In genomic region chr19:6720369-6721112, GRCh38 we compare ENCODE assay signal across 8 cellular contexts. TPM values are rescaled to one million over a fixed set of nuclear protein-coding genes. Genes with fewer than 3 reads are reported as not detected.
A peak's percentile ranks its signal among the peaks of the same experiment; 100 is the strongest.
DNase-seq lines count a peak whose midpoint lies in the region; ATAC-seq and TF ChIP-seq lines count a peak whose summit lies in the region.

TSS of gene C3 (minus strand) at chr19:6720650. CDS start at chr19:6720589, 61 bp downstream.

- peak within 1 kb of the TSS; percentile 32 for H3K27ac Mint-ChIP-seq in activated naive CD8-positive, alpha-beta T cell treated with anti-CD3 and anti-CD28 coated beads for 36 hours

- H3K4me1 Mint-ChIP-seq in activated naive CD8-positive, alpha-beta T cell treated with anti-CD3 and anti-CD28 coated beads for 36 hours: peaks cover 21% of the 10 kb centered on the region

- DNase-seq in GM12865 (ENCODE audit: low read depth) (no peak), left ventricle myocardium superior (peak; percentile 75), smooth muscle cell (lab: John Stamatoyannopoulos, UW; ENCODE audit: unreplicated experiment) (peak; percentile 5), superior temporal gyrus (ENCODE audit: extremely low spot score) (no peak), NCI-H1436 treated with DMSO at 0.1 percent for 48 hours (lab: John Stamatoyannopoulos, UW) (no peak)
- no peak for DNase-seq in activated naive CD8-positive, alpha-beta T cell treated with anti-CD3 and anti-CD28 coated beads for 36 hours
- DNase-seq in activated CD8-positive, alpha-beta memory T cell treated with anti-CD3 and anti-CD28 coated beads for 24 hours: no peak

- ATAC-seq in left ventricle myocardium superior (peak; percentile 90), HG02840 (IDR thresholded peaks at IDR 0.05; ENCODE audit: low FRiP score, unreplicated experiment) (no peak)

- H3K4me3 Mint-ChIP-seq in activated naive CD8-positive, alpha-beta T cell treated with anti-CD3 and anti-CD28 coated beads for 36 hours: no peak within 1 kb of the TSS

- no peak within 1 kb of the TSS for H3K4me2 ChIP-seq in smooth muscle cell

- H3K79me2 ChIP-seq in smooth muscle cell (ENCODE audit: low read depth): no peaks in the 10 kb centered on the region

- H3K36me3 ChIP-seq in smooth muscle cell (ENCODE audit: low read depth): no peaks in the 10 kb centered on the region

- H3K4me3 ChIP-seq in GM12865 (ENCODE audit: low read depth, low read length): peak within 1 kb of the TSS; percentile 29
- no peak within 1 kb of the TSS for H3K4me3 ChIP-seq in smooth muscle cell

- H3K27me3 ChIP-seq in smooth muscle cell (ENCODE audit: low read depth): no peaks in the 10 kb centered on the region

- TF ChIP-seq CTCF in GM12865 (IDR thresholded peaks at IDR 0.05; ENCODE audit: insufficient read depth, low read depth, low read length, missing control alignments) (no peak), smooth muscle cell (IDR thresholded peaks at IDR 0.05; ENCODE audit: borderline replicate concordance, insufficient read depth, poor library complexity, severe bottlenecking) (no peak)

- no peak within 1 kb of the TSS for H3K9ac ChIP-seq in smooth muscle cell (ENCODE audit: low read depth)

- intact Hi-C loops in left ventricle myocardium superior (cut with micrococcal nuclease): no loop called here

- no peak within 1 kb of the TSS for H3K27ac ChIP-seq in smooth muscle cell (ENCODE audit: low read depth)

- no peaks in the 10 kb centered on the region for H3K4me1 ChIP-seq in smooth muscle cell (ENCODE audit: low read depth)

- H4K20me1 ChIP-seq in smooth muscle cell (ENCODE audit: low read depth): no peaks in the 10 kb centered on the region

- no peaks in the 10 kb centered on the region for H3K36me3 Mint-ChIP-seq in activated naive CD8-positive, alpha-beta T cell treated with anti-CD3 and anti-CD28 coated beads for 36 hours

- WGBS in smooth muscle cell (ENCODE audit: low lambda C conversion rate): 79% methylated on average over 4 of the region's 4 CpGs

- H3K9me3 Mint-ChIP-seq in activated naive CD8-positive, alpha-beta T cell treated with anti-CD3 and anti-CD28 coated beads for 36 hours: no peaks in the 10 kb centered on the region

- no peak within 1 kb of the TSS for H2AFZ ChIP-seq in smooth muscle cell (ENCODE audit: low read depth)

- H3K9me3 ChIP-seq in smooth muscle cell (replicated peaks; ENCODE audit: low read depth): no peaks in the 10 kb centered on the region

- peaks cover 3% of the 10 kb centered on the region for H3K27me3 Mint-ChIP-seq in activated naive CD8-positive, alpha-beta T cell treated with anti-CD3 and anti-CD28 coated beads for 36 hours

- H3F3A ChIP-seq in smooth muscle cell (ENCODE audit: low read depth): no peaks in the 10 kb centered on the region

RNA-seq across cellular contexts. Expression of gene C3, which starts in this region (rescaled TPM):
- under 1 TPM; 0.22 to 0.64 TPM for total RNA-seq in activated naive CD8-positive, alpha-beta T cell treated with anti-CD3 and anti-CD28 coated beads for 36 hours
- total RNA-seq in left ventricle myocardium superior: 398 TPM
- 10.0 and 25.1 TPM in 2 replicates for total RNA-seq in smooth muscle cell
- polyA plus RNA-seq in smooth muscle cell: 6.4 and 8.8 TPM in 2 replicates

Comparison
In these comparisons a context has a peak if more than half of its experiments do, and no peak if none do; other contexts are left out.
1. DNase-seq: peak in left ventricle myocardium superior (single experiment) and smooth muscle cell (single experiment); none in GM12865 (single experiment), activated naive CD8-positive, alpha-beta T cell treated with anti-CD3 and anti-CD28 coated beads for 36 hours (single experiment), superior temporal gyrus (single experiment), activated CD8-positive, alpha-beta memory T cell treated with anti-CD3 and anti-CD28 coated beads for 24 hours (single experiment) and NCI-H1436 treated with DMSO at 0.1 percent for 48 hours (single experiment).